Comparison of ENCODE assay signal across 24 cellular contexts in genomic region chr11:115455606-115456005, GRCh38. TPM values are rescaled to one million over a fixed set of nuclear protein-coding genes. Genes with fewer than 3 reads are reported as not detected.
DNase-seq lines count a peak whose midpoint lies in the region; FAIRE-seq and TF ChIP-seq lines count a peak whose summit lies in the region.
"Had no signal": no experiment of that assay in that cellular context is flagged by ENCODE, and none has a peak within 500 bp of the region (broad histone marks: within the 10 kb centered on the region; RNA-seq: fewer than 3 reads in every experiment).

No MANE protein-coding gene starts in this region.

- intact Hi-C loops in breast epithelium (cut with DNase I; ENCODE audit: low total_unique reads) = loop anchor here (2.0 kb wide), 1 partner anchor 17 kb away; no protein-coding TSS in a partner anchor

- TF ChIP-seq POLR2A in breast epithelium (IDR thresholded peaks at IDR 0.05) = no peak

- no peak overlapping the region for H3K4me3 Mint-ChIP-seq in CD8-positive, alpha-beta memory T cell
- H3K4me3 Mint-ChIP-seq: CD4-positive, CD25-positive, alpha-beta regulatory T cell had no signal

- POLR2A ChIA-PET in CD8-positive, alpha-beta memory T cell (lab: Charles Lee) = no interaction called here

- H3K9ac ChIP-seq in HUES6 (ENCODE audit: low read length) = no peak overlapping the region
- H3K9ac ChIP-seq: BLaER1, SK-N-SH had no signal

- H3K27ac ChIP-seq in HUES6 (ENCODE audit: low read depth, low read length) = no peak overlapping the region
- no peak overlapping the region for H3K27ac ChIP-seq in CD8-positive, alpha-beta memory T cell (ENCODE audit: low read depth, low read length)
- no peak overlapping the region for H3K27ac ChIP-seq in breast epithelium
- H3K27ac ChIP-seq: BLaER1 had no signal

- peaks cover 22% of the 10 kb centered on the region for H3K4me1 ChIP-seq in HUES6 (ENCODE audit: control insufficient read depth, insufficient read depth, low read length)
- H3K4me1 ChIP-seq in CD8-positive, alpha-beta memory T cell (ENCODE audit: insufficient read depth, low read length) = no peaks in the 10 kb centered on the region
- H3K4me1 ChIP-seq in breast epithelium = no peaks in the 10 kb centered on the region
- H3K4me1 ChIP-seq: BLaER1 had no signal

- H3K27me3 ChIP-seq in HUES6 (ENCODE audit: control insufficient read depth, insufficient read depth, low read length) (no peaks in the 10 kb centered on the region), breast epithelium (no peaks in the 10 kb centered on the region)
- H3K27me3 ChIP-seq in CD8-positive, alpha-beta memory T cell (ENCODE audit: insufficient read depth, low read length, poor library complexity, severe bottlenecking) = no peaks in the 10 kb centered on the region
- H3K27me3 ChIP-seq: BLaER1 had no signal

- H3K9me3 ChIP-seq in HUES6 (ENCODE audit: control insufficient read depth, insufficient read depth, low read depth, low read length) (no peaks in the 10 kb centered on the region), breast epithelium (no peaks in the 10 kb centered on the region)
- H3K9me3 ChIP-seq in CD8-positive, alpha-beta memory T cell (ENCODE audit: low read length) = no peaks in the 10 kb centered on the region
- H3K9me3 ChIP-seq: BLaER1, SK-N-SH had no signal

- H3K36me3 ChIP-seq in HUES6 (ENCODE audit: control insufficient read depth, insufficient read depth, low read length) (no peaks in the 10 kb centered on the region), breast epithelium (no peaks in the 10 kb centered on the region)
- H3K36me3 ChIP-seq in CD8-positive, alpha-beta memory T cell (ENCODE audit: insufficient read depth, low read length) = no peaks in the 10 kb centered on the region
- H3K36me3 ChIP-seq: BLaER1 had no signal

- CTCF ChIA-PET in CD8-positive, alpha-beta memory T cell (lab: Charles Lee) = no interaction called here

- no peak overlapping the region for H3K27ac Mint-ChIP-seq in CD8-positive, alpha-beta memory T cell
- H3K27ac Mint-ChIP-seq: CD4-positive, CD25-positive, alpha-beta regulatory T cell had no signal

- peak overlapping the region; percentile 36 for H3K4me3 ChIP-seq in HUES6 (ENCODE audit: low read depth, low read length)
- no peak overlapping the region for H3K4me3 ChIP-seq in CD8-positive, alpha-beta memory T cell (ENCODE audit: low read length)
- H3K4me3 ChIP-seq in breast epithelium = no peak overlapping the region
- H3K4me3 ChIP-seq: BLaER1, GM12878, K562 had no signal

- H3K4me1 Mint-ChIP-seq in CD8-positive, alpha-beta memory T cell = no peaks in the 10 kb centered on the region
- H3K4me1 Mint-ChIP-seq: CD4-positive, CD25-positive, alpha-beta regulatory T cell had no signal

- H3K27me3 Mint-ChIP-seq in CD8-positive, alpha-beta memory T cell = peaks cover 0 to 1% of the 10 kb centered on the region in 2 donors
- H3K27me3 Mint-ChIP-seq: CD4-positive, CD25-positive, alpha-beta regulatory T cell had no signal

- H3K9me3 Mint-ChIP-seq in CD8-positive, alpha-beta memory T cell = no peaks in the 10 kb centered on the region

- no peak for TF ChIP-seq CTCF in breast epithelium (IDR thresholded peaks at IDR 0.05)

- no peaks in the 10 kb centered on the region for H3K36me3 Mint-ChIP-seq in CD8-positive, alpha-beta memory T cell
- H3K36me3 Mint-ChIP-seq: CD4-positive, CD25-positive, alpha-beta regulatory T cell had no signal

- DNase-seq in ELF-1 (ENCODE audit: low read depth, low spot score) (peak; percentile 8), iPS DF 19.7 (ENCODE audit: low read depth, low spot score) (peak; percentile 17), putamen (ENCODE audit: low spot score) (peak; percentile 15), HTR-8/SVneo (ENCODE audit: insufficient read length, low spot score) (no peak), breast epithelium (ENCODE audit: low spot score in 2 of 2) (no peak)
- no peak for DNase-seq in CD8-positive, alpha-beta memory T cell
- DNase-seq: CD4-positive, CD25-positive, alpha-beta regulatory T cell; GDM1; HCEC 1CT; Kasumi-1; NCI-H1105 treated with DMSO at 0.1 percent for 48 hours; NCI-H146; NCI-H1930; NCI-H2107; NCI-H524; NCI-H748 treated with DMSO at 0.1 percent for 48 hours; SK-N-SH; SW 1271 had no signal

- no peak for FAIRE-seq in HTR-8/SVneo (lab: Jason Lieb, UNC)
- FAIRE-seq: GM12878, HepG2, K562, RCC 7860 had no signal

RNA-seq across cellular contexts. Expression of gene CADM1, which starts 48.6 kb away (rescaled TPM):
- total RNA-seq in CD8-positive, alpha-beta memory T cell = 1 to 10 TPM in 1 of 2 experiments, under 1 TPM in 1; 0.90 to 1.1 TPM
- 2.7 TPM for polyA plus RNA-seq in CD8-positive, alpha-beta memory T cell
- 10 to 100 TPM in 2 of 3 donors, 1 to 10 TPM in 1; 5.3 to 48.4 (median 33.1) TPM for total RNA-seq in breast epithelium
- polyA plus RNA-seq: K562 had no signal

Comparison
In these comparisons a context has a peak if more than half of its experiments do, and no peak if none do; other contexts are left out.
1. DNase-seq: peak in ELF-1 (single experiment), iPS DF 19.7 (single experiment) and putamen (single experiment); none in HTR-8/SVneo (single experiment), CD8-positive, alpha-beta memory T cell (0 of 5) and breast epithelium (0 of 2).